ENCODE assay signal across 14 cellular contexts in the genomic region with DNA sequence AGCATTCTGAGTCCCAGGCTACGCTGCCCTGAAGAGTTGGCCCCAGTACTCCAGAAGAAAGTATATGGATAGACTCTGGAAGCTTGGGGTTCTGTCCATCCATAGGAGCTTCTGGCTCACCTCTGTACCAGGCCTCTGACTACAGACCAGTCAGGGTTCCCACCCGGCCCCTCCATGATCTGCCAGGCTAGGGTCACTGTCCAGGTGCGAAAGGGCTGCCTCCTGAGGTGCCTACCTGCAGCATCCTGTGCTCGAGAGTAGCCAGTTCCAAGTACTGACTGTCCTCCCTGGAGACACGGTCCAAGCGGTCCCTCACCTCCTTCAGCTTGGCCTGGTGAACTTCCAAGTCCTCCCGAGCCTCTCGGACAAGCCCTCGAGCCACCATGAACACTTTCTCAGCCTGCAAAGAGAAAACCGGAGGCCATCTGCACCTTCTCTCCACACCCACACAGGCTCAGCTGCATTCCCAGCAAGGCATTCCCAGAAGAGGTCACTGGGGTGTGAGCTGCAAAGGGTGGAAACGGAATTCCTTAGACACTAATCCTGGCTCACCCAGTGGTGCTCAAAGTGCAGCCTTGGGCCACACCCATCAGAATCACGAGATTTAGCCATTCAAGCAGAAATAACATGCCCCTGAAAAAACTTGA. TPM values are rescaled to one million over a fixed set of nuclear protein-coding genes. Genes with fewer than 3 reads are reported as not detected.
DNase-seq lines count a peak whose midpoint lies in the region; ATAC-seq and TF ChIP-seq lines count a peak whose summit lies in the region.
"Had no signal": no experiment of that assay in that cellular context is flagged by ENCODE, and none has a peak within 500 bp of the region (broad histone marks: within the 10 kb centered on the region; RNA-seq: fewer than 3 reads in every experiment).

No MANE protein-coding gene starts in this region.

- H3K18ac ChIP-seq in trophoblast cell (ENCODE audit: low read length), result peak overlapping the region; percentile 37

- peaks cover 7% of the 10 kb centered on the region for H3K79me2 ChIP-seq in trophoblast cell (ENCODE audit: control insufficient read depth, insufficient read depth, low read length, poor library complexity)

- DNase-seq in RWPE1 (ENCODE audit: low spot score) (peak; percentile 81), fibroblast of villous mesenchyme (ENCODE audit: low read depth) (peak; percentile 75), trophoblast cell (peak; percentile 90 to 96), NCI-H526 treated with DMSO at 0.1 percent for 48 hours (lab: John Stamatoyannopoulos, UW) (no peak), T-helper 2 cell (no peak)
- no peak for DNase-seq in activated naive CD4-positive, alpha-beta T cell (lab: John Stamatoyannopoulos, UW)
- DNase-seq: activated CD4-positive, alpha-beta memory T cell treated with anti-CD3 and anti-CD28 coated beads for 36 hours; NCI-H2029 treated with DMSO at 0.1 percent for 48 hours; stimulated activated naive CD4-positive, alpha-beta T cell treated with Interleukin-2 at 50 U/mL for 16 hours had no signal

- peaks cover 0 to 12% (median 0%) of the 10 kb centered on the region in 11 experiments; a peak in 5 of 22 replicates for H4K20me1 ChIP-seq in BLaER1 treated with 17β-estradiol and CSF1 and Interleukin-3, amounts not matched to agents 10 nM and 100 nM

- H4K12ac ChIP-seq in trophoblast cell (ENCODE audit: low read depth, low read length), result no peak overlapping the region

- H3K27me3 ChIP-seq in BLaER1 treated with 17β-estradiol and CSF1 and Interleukin-3, amounts not matched to agents 10 nM and 100 nM, result no peaks in the 10 kb centered on the region
- H3K27me3 ChIP-seq in trophoblast cell (ENCODE audit: insufficient read depth, low read length), result no peaks in the 10 kb centered on the region
- H3K27me3 ChIP-seq: cardiac muscle cell had no signal

- peak overlapping the region in 6 of 11 experiments; percentile 13 to 39 (median 34); a peak in 6 of 22 replicates for H3K9ac ChIP-seq in BLaER1 treated with 17β-estradiol and CSF1 and Interleukin-3, amounts not matched to agents 10 nM and 100 nM
- no peak overlapping the region for H3K9ac ChIP-seq in trophoblast cell (ENCODE audit: low read length)

- peak overlapping the region; percentile 9 for H3K14ac ChIP-seq in trophoblast cell (ENCODE audit: low read length)

- H3K4me3 ChIP-seq in BLaER1 treated with 17β-estradiol and CSF1 and Interleukin-3, amounts not matched to agents 10 nM and 100 nM, result no peak overlapping the region
- peak overlapping the region; percentile 10 for H3K4me3 ChIP-seq in fibroblast of villous mesenchyme (ENCODE audit: low read depth, low read length)
- no peak overlapping the region for H3K4me3 ChIP-seq in trophoblast cell (ENCODE audit: low read depth, low read length)
- H3K4me3 ChIP-seq: cardiac muscle cell, GM23338 had no signal

- no peak overlapping the region for H2AFZ ChIP-seq in trophoblast cell (ENCODE audit: insufficient read depth, low read length, poor library complexity)
- H2AFZ ChIP-seq: GM23338 had no signal

- peak overlapping the region; percentile 5 for H2BK5ac ChIP-seq in trophoblast cell (ENCODE audit: low read depth, low read length, poor library complexity)

- ATAC-seq in HG03520 (IDR thresholded peaks at IDR 0.05; ENCODE audit: unreplicated experiment), result no peak

- no peak overlapping the region for H3K4me2 ChIP-seq in BLaER1 treated with 17β-estradiol and CSF1 and Interleukin-3, amounts not matched to agents 10 nM and 100 nM
- H3K4me2 ChIP-seq in trophoblast cell (ENCODE audit: low read length), result no peak overlapping the region
- H3K4me2 ChIP-seq: GM23338 had no signal

- H2AK5ac ChIP-seq in trophoblast cell (ENCODE audit: low read length), result no peak overlapping the region

- H3K27ac ChIP-seq in BLaER1 treated with 17β-estradiol and CSF1 and Interleukin-3, amounts not matched to agents 10 nM and 100 nM, result peak overlapping the region in 1 of 11 experiments; percentile 17; a peak in 1 of 22 replicates
- peak overlapping the region; percentile 99 for H3K27ac ChIP-seq in RWPE1
- peak overlapping the region; percentile 61 for H3K27ac ChIP-seq in trophoblast cell (ENCODE audit: low read depth, low read length)
- H3K27ac ChIP-seq: C4-2B, cardiac muscle cell had no signal

- no peak overlapping the region for H3K23ac ChIP-seq in trophoblast cell (ENCODE audit: low read length)

- WGBS in trophoblast cell (ENCODE audit: extremely low coverage, insufficient coverage, insufficient read length), result no CpG with 5 or more reads among the region's 12 CpGs

- peak overlapping the region; percentile 71 for H4K91ac ChIP-seq in trophoblast cell (ENCODE audit: low read depth, low read length)

- no peak overlapping the region for H2BK12ac ChIP-seq in trophoblast cell (ENCODE audit: low read length)

- H4K8ac ChIP-seq in trophoblast cell (ENCODE audit: low read depth, low read length), result no peak overlapping the region

- no peak for TF ChIP-seq CTCF in RWPE1 (conservative IDR thresholded peaks at IDR 0.05; ENCODE audit: low read depth)
- no peak for TF ChIP-seq CTCF in fibroblast of villous mesenchyme (IDR thresholded peaks at IDR 0.05; ENCODE audit: insufficient read depth, low read depth, low read length)

- H3K4me1 ChIP-seq in BLaER1 treated with 17β-estradiol and CSF1 and Interleukin-3, amounts not matched to agents 10 nM and 100 nM, result peaks cover 25 to 58% (median 38%) of the 10 kb centered on the region in 10 experiments
- peaks cover 31 to 35% of the 10 kb centered on the region in 2 experiments for H3K4me1 ChIP-seq in trophoblast cell (ENCODE audit: control insufficient read depth in 1 of 2, insufficient read depth in 2 of 2, low read length in 2 of 2)

- H3K36me3 ChIP-seq in BLaER1 treated with 17β-estradiol and CSF1 and Interleukin-3, amounts not matched to agents 10 nM and 100 nM, result peaks cover 23 to 39% (median 29%) of the 10 kb centered on the region in 11 experiments
- peaks cover 14 to 19% of the 10 kb centered on the region in 2 experiments for H3K36me3 ChIP-seq in trophoblast cell (ENCODE audit: control insufficient read depth in 1 of 2, insufficient read depth in 2 of 2, low read length in 2 of 2)
- H3K36me3 ChIP-seq: cardiac muscle cell had no signal

- H2BK120ac ChIP-seq in trophoblast cell (ENCODE audit: insufficient read depth, low read length, poor library complexity), result peak overlapping the region; percentile 1

- CTCF ChIA-PET in RWPE1 (lab: Yijun Ruan, JAX), result interaction anchor here (0.7 to 1.8 kb wide), 4 partner anchors 32 to 269 kb away, joined by 3 to 12 read pairs (median 4); no protein-coding TSS in a partner anchor

- no peak overlapping the region for H3K4ac ChIP-seq in trophoblast cell (ENCODE audit: low read depth, low read length)

- H3K9me3 ChIP-seq in BLaER1 treated with 17β-estradiol and CSF1 and Interleukin-3, amounts not matched to agents 10 nM and 100 nM (replicated peaks in 1 of 11), result no peaks in the 10 kb centered on the region
- no peaks in the 10 kb centered on the region for H3K9me3 ChIP-seq in trophoblast cell (ENCODE audit: insufficient read depth, low read depth, low read length)

- H3K79me1 ChIP-seq in trophoblast cell (ENCODE audit: low read length), result peaks cover 16% of the 10 kb centered on the region

- POLR2A ChIA-PET in RWPE1 (lab: Yijun Ruan, JAX; ENCODE audit: low non-redundant PET), result interaction anchor here (0.5 to 0.8 kb wide), 2 partner anchors 71 to 132 kb away, joined by 3 to 4 read pairs; no protein-coding TSS in a partner anchor

RNA-seq across cellular contexts. Expression of a gene that starts 3.7 kb away (rescaled TPM):
- total RNA-seq in fibroblast of villous mesenchyme, result 26.1 and 35.0 TPM in 2 replicates
- polyA plus RNA-seq in trophoblast cell (2013), result 48.1 and 50.4 TPM in 2 replicates

RNA-seq across cellular contexts. Expression of a gene that starts 6.3 kb away (rescaled TPM):
- 15.5 and 21.2 TPM in 2 replicates for total RNA-seq in fibroblast of villous mesenchyme
- polyA plus RNA-seq in trophoblast cell (2013), result 11.1 and 11.5 TPM in 2 replicates

RNA-seq across cellular contexts. Expression of a gene that starts 6.5 kb away (rescaled TPM):
- total RNA-seq in fibroblast of villous mesenchyme, result 186 and 216 TPM in 2 replicates
- polyA plus RNA-seq in trophoblast cell (2013), result 586 and 607 TPM in 2 replicates

RNA-seq across cellular contexts. Expression of a gene that starts 12.9 kb away (rescaled TPM):
- total RNA-seq in fibroblast of villous mesenchyme, result 5.5 and 7.8 TPM in 2 replicates
- 9.1 and 9.8 TPM in 2 replicates for polyA plus RNA-seq in trophoblast cell (2013)

Comparison
In these comparisons a context has a peak if more than half of its experiments do, and no peak if none do; other contexts are left out.
1. DNase-seq: peak in RWPE1 (single experiment), fibroblast of villous mesenchyme (single experiment) and trophoblast cell (2 of 2); none in NCI-H526 treated with DMSO at 0.1 percent for 48 hours (single experiment), T-helper 2 cell (0 of 5) and activated naive CD4-positive, alpha-beta T cell (0 of 4).